8 cellular contexts compared by ENCODE assay signal in the genomic region with DNA sequence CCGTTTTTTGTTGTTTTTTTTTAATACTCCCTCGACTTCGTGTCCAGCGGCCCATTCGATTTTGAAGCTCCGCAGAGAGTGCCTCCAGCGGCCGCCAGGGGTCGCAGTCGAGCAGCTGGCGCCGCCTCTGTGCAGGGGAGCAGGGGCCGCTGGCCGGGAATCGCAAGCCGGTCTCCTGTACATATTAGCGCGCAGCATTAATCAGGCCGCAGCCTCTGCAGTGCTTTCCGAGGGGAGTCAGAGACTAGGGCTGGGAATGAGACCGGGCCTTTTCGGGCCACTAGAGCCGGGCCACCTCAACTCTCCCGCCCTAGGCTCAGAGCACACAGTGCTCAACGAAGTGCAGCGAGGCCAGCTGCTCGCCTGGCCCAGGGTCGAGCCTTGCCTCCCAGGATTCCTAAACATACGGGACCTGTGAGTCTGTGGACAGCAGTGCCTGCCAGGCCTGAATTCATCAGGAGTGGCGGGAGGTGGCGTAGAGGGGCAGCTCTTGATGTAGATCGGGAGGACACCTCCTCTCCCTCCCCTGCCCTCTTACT.
DNase-seq lines count a peak whose midpoint lies in the region; ATAC-seq and TF ChIP-seq lines count a peak whose summit lies in the region.

No MANE protein-coding gene starts in this region.

- H3K27ac Mint-ChIP-seq in activated naive CD4-positive, alpha-beta T cell treated with anti-CD3 and anti-CD28 coated beads, Interleukin-2, amount 50 U/mL, for 72 hours: no peak overlapping the region
- no peak overlapping the region for H3K27ac Mint-ChIP-seq in progenitor cell of endocrine pancreas

- H3K27me3 ChIP-seq in SJSA1 (replicated peaks): peaks cover 30% of the 10 kb centered on the region
- H3K27me3 ChIP-seq in cardiac muscle cell: peaks cover 39% of the 10 kb centered on the region
- peaks cover 24% of the 10 kb centered on the region for H3K27me3 ChIP-seq in upper lobe of right lung

- TF ChIP-seq CTCF in AG10803 (conservative IDR thresholded peaks at IDR 0.05; ENCODE audit: low read length) (peak; percentile 80), cardiac muscle cell (IDR thresholded peaks at IDR 0.05; ENCODE audit: low read depth, low read length) (peak; percentile 99), progenitor cell of endocrine pancreas (IDR thresholded peaks at IDR 0.05; ENCODE audit: unreplicated experiment) (peak; percentile 100), upper lobe of right lung (IDR thresholded peaks at IDR 0.05) (peak; percentile 99)

- peaks cover 8% of the 10 kb centered on the region for H3K4me1 Mint-ChIP-seq in progenitor cell of endocrine pancreas (ENCODE audit: low read depth)

- H3K9me3 ChIP-seq in SJSA1 (replicated peaks) (no peaks in the 10 kb centered on the region), cardiac muscle cell (ENCODE audit: low read depth) (no peaks in the 10 kb centered on the region), upper lobe of right lung (no peaks in the 10 kb centered on the region)

- intact Hi-C loops in upper lobe of right lung (cut with DNase I): no loop called here

- no peaks in the 10 kb centered on the region for H3K9me3 Mint-ChIP-seq in activated naive CD4-positive, alpha-beta T cell treated with anti-CD3 and anti-CD28 coated beads, Interleukin-2, amount 50 U/mL, for 72 hours
- no peaks in the 10 kb centered on the region for H3K9me3 Mint-ChIP-seq in progenitor cell of endocrine pancreas (ENCODE audit: low read depth)

- H3K27ac ChIP-seq in SJSA1 (no peak overlapping the region), cardiac muscle cell (no peak overlapping the region), upper lobe of right lung (no peak overlapping the region)

- no peak overlapping the region for H3K4me3 Mint-ChIP-seq in progenitor cell of endocrine pancreas (ENCODE audit: low read depth)

- peaks cover 41% of the 10 kb centered on the region for H3K27me3 Mint-ChIP-seq in progenitor cell of endocrine pancreas

- H3K36me3 ChIP-seq in SJSA1 (no peaks in the 10 kb centered on the region), cardiac muscle cell (no peaks in the 10 kb centered on the region), upper lobe of right lung (no peaks in the 10 kb centered on the region)

- H3K4me3 ChIP-seq in AG10803 (ENCODE audit: low read length) (peak overlapping the region; percentile 9; the same call in 1 of the 2 replicates), SJSA1 (no peak overlapping the region), cardiac muscle cell (no peak overlapping the region), upper lobe of right lung (no peak overlapping the region)

- H3K4me1 ChIP-seq in SJSA1 (replicated peaks) (no peaks in the 10 kb centered on the region), cardiac muscle cell (ENCODE audit: low read depth) (no peaks in the 10 kb centered on the region), upper lobe of right lung (no peaks in the 10 kb centered on the region)

- DNase-seq in AG10803 (ENCODE audit: low read depth) (peak; percentile 48), HuH-7 (ENCODE audit: low spot score) (peak; percentile 74), SJSA1 (ENCODE audit: low read depth in 1 of 2, low spot score in 2 of 2) (peak; percentile 54), cardiac muscle cell (ENCODE audit: low read depth in 1 of 2, low spot score in 1 of 2) (peak; percentile 84 to 87), progenitor cell of endocrine pancreas (ENCODE audit: low spot score, unreplicated experiment) (peak; percentile 90), upper lobe of right lung (peak; percentile 85)
- peak in 1 of 2 donors; percentile 79 for DNase-seq in activated naive CD4-positive, alpha-beta T cell treated with anti-CD3 and anti-CD28 coated beads, Interleukin-2, amount 50 U/mL, for 72 hours (ENCODE audit: low spot score in 2 of 2)

- ATAC-seq in GM19023 (IDR thresholded peaks at IDR 0.05; ENCODE audit: unreplicated experiment) (peak; percentile 72), upper lobe of right lung (peak; percentile 93)
- peak; percentile 77 to 90 for ATAC-seq in activated naive CD4-positive, alpha-beta T cell treated with anti-CD3 and anti-CD28 coated beads, Interleukin-2, amount 50 U/mL, for 72 hours

- H3K36me3 Mint-ChIP-seq in activated naive CD4-positive, alpha-beta T cell treated with anti-CD3 and anti-CD28 coated beads, Interleukin-2, amount 50 U/mL, for 72 hours: no peaks in the 10 kb centered on the region
- H3K36me3 Mint-ChIP-seq in progenitor cell of endocrine pancreas (ENCODE audit: insufficient read depth): no peaks in the 10 kb centered on the region
